16 cellular contexts compared by ENCODE assay signal in the genomic region with DNA sequence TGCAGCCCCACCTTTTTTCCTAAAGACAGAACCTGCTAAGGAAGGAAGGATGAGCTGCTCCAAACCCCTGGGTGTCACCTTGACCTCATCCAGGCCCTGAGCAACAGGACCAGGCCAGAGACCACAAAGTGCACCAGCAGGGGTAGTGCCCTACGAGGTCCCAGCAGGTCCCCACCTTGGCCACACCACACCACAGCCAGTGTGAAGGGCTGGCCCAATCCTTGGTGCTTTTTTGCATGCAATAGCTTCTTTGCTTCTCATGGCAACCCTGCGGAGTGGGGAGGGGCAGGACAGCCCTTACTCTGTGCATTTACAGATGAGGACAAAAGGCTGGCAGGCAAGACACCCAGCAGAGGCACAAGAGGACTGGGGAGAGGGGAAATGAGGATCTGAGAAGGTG.
"Had no signal": no experiment of that assay in that cellular context is flagged by ENCODE, and none has a peak within 500 bp of the region (broad histone marks: within the 10 kb centered on the region; RNA-seq: fewer than 3 reads in every experiment).

No MANE protein-coding gene starts in this region.

- H3K36me3 ChIP-seq: left lung, lower lobe of right lung, neutrophil, stomach had no signal

- H3K9me3 Mint-ChIP-seq: immature natural killer cell, type B pancreatic cell had no signal

- H3K4me1 Mint-ChIP-seq: immature natural killer cell, memory B cell, naive B cell had no signal

- H3K36me3 Mint-ChIP-seq: immature natural killer cell, memory B cell, type B pancreatic cell had no signal

- H3K27me3 ChIP-seq: left lung, neutrophil, stomach had no signal

- H3K27me3 Mint-ChIP-seq: memory B cell had no signal

- DNase-seq: dermis blood vessel endothelial cell; erythroblast; foreskin keratinocyte; immature natural killer cell; left lung; lower lobe of right lung; naive B cell; small intestine; stimulated activated CD4-positive, alpha-beta T cell treated with anti-CD3 and anti-CD28 coated beads, Interleukin-12 subunit alpha, Interleukin-12 subunit beta, amount 100 ng/mL, for 4 hours; stimulated activated naive CD4-positive, alpha-beta T cell; stomach; substantia nigra had no signal

- H3K4me1 ChIP-seq: foreskin keratinocyte, left lung, lower lobe of right lung had no signal

- H3K4me3 ChIP-seq: left lung, lower lobe of right lung, stomach had no signal

- H3K27ac Mint-ChIP-seq: immature natural killer cell, memory B cell, naive B cell, nephron, type B pancreatic cell had no signal

- ATAC-seq: foreskin keratinocyte, left lung, lower lobe of right lung had no signal

- H3K9me3 ChIP-seq: left lung, lower lobe of right lung, neutrophil had no signal

- H3K4me3 Mint-ChIP-seq: immature natural killer cell, memory B cell, naive B cell, nephron, type B pancreatic cell had no signal

- H3K27ac ChIP-seq: foreskin keratinocyte, left lung, lower lobe of right lung, neutrophil, stomach had no signal
